8 cellular contexts compared by ENCODE assay signal in the genomic region with DNA sequence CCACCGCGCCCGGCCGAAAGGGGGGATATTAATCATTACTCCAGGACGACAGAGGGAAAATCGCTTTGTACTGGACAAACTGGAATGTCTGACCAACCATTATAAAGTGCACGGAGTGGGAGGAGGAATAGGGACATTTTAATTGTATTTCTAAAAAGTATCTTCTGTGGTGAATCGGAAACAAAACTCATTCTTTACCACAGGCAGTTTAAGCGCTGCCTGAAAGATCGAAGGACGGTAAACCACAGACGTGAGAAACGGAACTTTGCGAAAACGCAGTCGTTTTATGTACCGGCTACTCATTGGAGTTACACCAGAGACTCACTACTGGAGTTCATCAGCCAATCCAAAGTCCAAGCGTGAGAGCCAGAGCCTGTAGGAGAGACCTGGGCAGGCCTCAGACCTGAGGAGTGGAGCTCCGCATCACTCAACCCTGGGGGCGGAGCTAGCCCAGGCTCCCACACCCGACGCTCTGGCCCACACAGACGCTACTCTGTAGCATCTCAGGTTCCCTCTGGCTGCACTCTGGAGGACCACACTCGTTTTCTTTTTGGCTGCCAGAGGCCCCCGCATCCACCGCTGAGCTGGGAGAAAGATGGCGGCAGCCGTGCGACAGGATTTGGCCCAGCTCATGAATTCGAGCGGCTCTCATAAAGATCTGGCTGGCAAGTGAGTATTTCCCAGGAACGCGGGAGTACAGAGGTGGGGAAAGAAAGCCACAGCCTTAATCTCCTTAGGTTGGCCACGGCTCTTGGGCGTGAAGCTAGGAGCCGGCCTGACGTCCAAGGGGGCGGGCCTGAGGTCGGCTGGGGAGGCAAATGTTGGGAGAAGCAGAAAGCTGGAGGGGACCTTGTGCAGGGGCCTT. TPM values are rescaled to one million over a fixed set of nuclear protein-coding genes. Genes with fewer than 3 reads are reported as not detected.
DNase-seq lines count a peak whose midpoint lies in the region; TF ChIP-seq lines count a peak whose summit lies in the region.

A gene (plus strand): TSS at position 554 of the 865 bp plus-strand sequence. CDS start 42 bp downstream, at position 596.

- H3K27me3 ChIP-seq in DOHH2 (ENCODE audit: control insufficient read depth, low read length) = no peaks in the 10 kb centered on the region
- H3K27me3 ChIP-seq in GM23248 (replicated peaks; ENCODE audit: insufficient read depth) = no peaks in the 10 kb centered on the region
- no peaks in the 10 kb centered on the region for H3K27me3 ChIP-seq in esophagus muscularis mucosa
- no peaks in the 10 kb centered on the region for H3K27me3 ChIP-seq in muscle layer of duodenum (ENCODE audit: low read depth, low read length)

- 1% methylated on average over 39 of the region's 39 CpGs for WGBS in GM23248 (ENCODE audit: low coverage in 1 of 2, low lambda C conversion rate in 2 of 2, missing lambda C conversion rate in 2 of 2), 2 experiments
- WGBS in esophagus muscularis mucosa = under 1% methylated on average over 39 of the region's 39 CpGs

- H3K4me2 ChIP-seq in DOHH2 (ENCODE audit: low read length) (peak within 1 kb of the TSS; percentile 93), GM23248 (ENCODE audit: unreplicated experiment) (peak within 1 kb of the TSS; percentile 90)

- H2AFZ ChIP-seq in GM23248 = peak within 1 kb of the TSS; percentile 93

- H3K36me3 ChIP-seq in DOHH2 (ENCODE audit: control insufficient read depth, low read length) (no peaks in the 10 kb centered on the region), GM23248 (ENCODE audit: low read depth) (no peaks in the 10 kb centered on the region), esophagus muscularis mucosa (no peaks in the 10 kb centered on the region), muscle layer of duodenum (ENCODE audit: control insufficient read depth in 1 of 2, insufficient read depth in 2 of 2, low read length in 2 of 2) (no peaks in the 10 kb centered on the region)

- intact Hi-C loops in esophagus muscularis mucosa (cut with DNase I) = loop anchor here (1.0 kb wide), 1 partner anchor 22 kb away; no protein-coding TSS in a partner anchor

- in situ Hi-C loops in GM23248 (cut with MboI) = no loop called here

- no peaks in the 10 kb centered on the region for H3K9me2 ChIP-seq in DOHH2 (replicated peaks; ENCODE audit: control insufficient read depth, low read length)
- H3K9me2 ChIP-seq in GM23248 (ENCODE audit: insufficient read depth) = no peaks in the 10 kb centered on the region

- 0 out of 2 replicates have a peak, but pooled peaks cover 2% of the 10 kb centered on the region for H3F3A ChIP-seq in DOHH2 (ENCODE audit: control insufficient read depth, insufficient read depth)
- H3F3A ChIP-seq in GM23248 (ENCODE audit: insufficient read depth) = peaks cover 32% of the 10 kb centered on the region

- H3K4me1 ChIP-seq in DOHH2 (ENCODE audit: control insufficient read depth, low read length) (peaks cover 29% of the 10 kb centered on the region), GM23248 (ENCODE audit: insufficient read depth) (peaks cover 21% of the 10 kb centered on the region), esophagus muscularis mucosa (peaks cover 21 to 39% (median 27%) of the 10 kb centered on the region in 4 donors), muscle layer of duodenum (ENCODE audit: control insufficient read depth in 1 of 2, insufficient read depth in 2 of 2, low read length in 2 of 2) (peaks cover 8 to 18% of the 10 kb centered on the region in 2 donors)

- H3K9me3 ChIP-seq in DOHH2 (ENCODE audit: control insufficient read depth, insufficient read depth, low read length) (no peaks in the 10 kb centered on the region), GM23248 (ENCODE audit: low read depth) (no peaks in the 10 kb centered on the region), esophagus muscularis mucosa (no peaks in the 10 kb centered on the region), muscle layer of duodenum (ENCODE audit: control insufficient read depth in 1 of 2, low read length in 2 of 2) (no peaks in the 10 kb centered on the region)

- TF ChIP-seq CTCF in DOHH2 (IDR thresholded peaks at IDR 0.05; ENCODE audit: low read depth, low read length, poor library complexity, severe bottlenecking) (no peak), esophagus muscularis mucosa (IDR thresholded peaks at IDR 0.05) (peak; percentile 29 to 60 (median 55))

- peak within 1 kb of the TSS; percentile 90 for H3K9ac ChIP-seq in GM23248

- H4K20me1 ChIP-seq in DOHH2 (ENCODE audit: control insufficient read depth, insufficient read depth, low read depth, low read length) = no peaks in the 10 kb centered on the region
- no peaks in the 10 kb centered on the region for H4K20me1 ChIP-seq in GM23248 (ENCODE audit: insufficient read depth)

- TF ChIP-seq POLR2A in esophagus muscularis mucosa (IDR thresholded peaks at IDR 0.05; ENCODE audit: low read depth) = peak; percentile 20

- DNase-seq in GM23248 = peak; percentile 100
- peak; percentile 99 to 100 for DNase-seq in Kasumi-1 (lab: John Stamatoyannopoulos, UW)
- DNase-seq in RKO (ENCODE audit: low spot score) = peak; percentile 100
- peak; percentile 91 for DNase-seq in activated T-helper 1 cell treated with Interleukin-2 at 50 U/mL for 16 hours (ENCODE audit: low read depth)
- peak; percentile 98 for DNase-seq in esophagus muscularis mucosa (ENCODE audit: extremely low spot score)
- DNase-seq in stimulated activated CD8-positive, alpha-beta memory T cell treated with anti-CD3 and anti-CD28 coated beads, Interleukin-7, amount 100 ng/mL, for 4 hours (ENCODE audit: low read depth in 2 of 2) = peak; percentile 93 to 97

- peaks cover 47% of the 10 kb centered on the region for H3K79me2 ChIP-seq in DOHH2 (ENCODE audit: control insufficient read depth, low read length)
- peaks cover 45% of the 10 kb centered on the region for H3K79me2 ChIP-seq in GM23248 (ENCODE audit: insufficient read depth)

- no peak for TF ChIP-seq EP300 in esophagus muscularis mucosa (IDR thresholded peaks at IDR 0.05)

- H3K4me3 ChIP-seq in DOHH2 (ENCODE audit: low read length) (peak within 1 kb of the TSS; percentile 86), GM23248 (peak within 1 kb of the TSS; percentile 92), esophagus muscularis mucosa (peak within 1 kb of the TSS; percentile 70 to 88 (median 76)), muscle layer of duodenum (ENCODE audit: low read depth in 1 of 2, low read length in 2 of 2) (peak within 1 kb of the TSS; percentile 91 to 95)

- H3K27ac ChIP-seq in DOHH2 (ENCODE audit: low read depth, low read length) = peak within 1 kb of the TSS; percentile 87
- H3K27ac ChIP-seq in GM23248 = peak within 1 kb of the TSS; percentile 88
- H3K27ac ChIP-seq in esophagus muscularis mucosa (replicated peaks in 1 of 4) = peak within 1 kb of the TSS; percentile 89 to 91 (median 90)
- H3K27ac ChIP-seq in muscle layer of duodenum (ENCODE audit: low read length) = peak within 1 kb of the TSS; percentile 95

RNA-seq across cellular contexts. Expression of the gene that starts here (rescaled TPM):
- 69.2 and 83.7 TPM in 2 replicates for total RNA-seq in GM23248 (2014; rRNA removed; shearing (Covaris generic))
- polyA plus RNA-seq in GM23248 (2016; fragmentation: Nextera tagmentation; extraction: Ambion mirVana) = 67.0 and 74.0 TPM in 2 replicates
- 10 to 100 TPM; 54.8 to 63.7 (median 57.7) TPM for total RNA-seq in esophagus muscularis mucosa

Comparison
In these comparisons a context has a peak if more than half of its experiments do, and no peak if none do; other contexts are left out.
1. Peak in every context shown above with its lines: DNase-seq, H3K4me3 ChIP-seq and H3K27ac ChIP-seq.